7 cellular contexts compared by ENCODE assay signal in genomic region chr14:69484444-69485113, GRCh38. TPM values are rescaled to one million over a fixed set of nuclear protein-coding genes. Genes with fewer than 3 reads are reported as not detected.
DNase-seq lines count a peak whose midpoint lies in the region; ATAC-seq, FAIRE-seq and TF ChIP-seq lines count a peak whose summit lies in the region.

Gene PLEKHD1 (plus strand): TSS chr14:69484728. CDS start chr14:69484966, 238 bp downstream.

- H2AFZ ChIP-seq in IMR-90 (replicated peaks; ENCODE audit: low read length, poor library complexity) (peak within 1 kb of the TSS; percentile 65), K562 (ENCODE audit: low read depth, low read length) (no peak within 1 kb of the TSS)

- no peak within 1 kb of the TSS for H4K8ac ChIP-seq in IMR-90 (ENCODE audit: low read depth in 2 of 2, low read length in 2 of 2)

- TF ChIP-seq CTCF in IMR-90 (conservative IDR thresholded peaks at IDR 0.05; ENCODE audit: low read depth, low read length) (no peak), K562 (IDR thresholded peaks at IDR 0.05 in 2 of 3, conservative IDR thresholded peaks at IDR 0.05 in 1 of 3; ENCODE audit: insufficient read depth in 2 of 3, low read depth in 1 of 3, low read length in 3 of 3) (no peak)

- no peak within 1 kb of the TSS for H2BK120ac ChIP-seq in IMR-90 (ENCODE audit: low read depth, low read length)

- in situ Hi-C loops in IMR-90 (cut with MboI; ENCODE audit: low sequenced_read_pairs) (no loop called here), K562 (cut with MboI) (no loop called here)

- no peak within 1 kb of the TSS for H2BK5ac ChIP-seq in IMR-90 (ENCODE audit: low read depth, low read length, poor library complexity, severe bottlenecking)

- H3K36me3 ChIP-seq in IMR-90 (ENCODE audit: control insufficient read depth, insufficient read depth, low read length) (no peaks in the 10 kb centered on the region), K562 (ENCODE audit: control insufficient read depth, insufficient read depth, low read length) (no peaks in the 10 kb centered on the region), stomach smooth muscle (ENCODE audit: control insufficient read depth in 2 of 2, insufficient read depth in 2 of 2, low read length in 2 of 2) (no peaks in the 10 kb centered on the region)

- no peak within 1 kb of the TSS for H3K56ac ChIP-seq in IMR-90 (ENCODE audit: extremely low read depth, insufficient read depth, low read length)

- peaks cover 3% of the 10 kb centered on the region; the same call in 1 of the 2 replicates for H3K4me1 ChIP-seq in IMR-90 (ENCODE audit: control insufficient read depth, insufficient read depth, low read length)
- peaks cover 8 to 10% of the 10 kb centered on the region in 2 experiments; a peak in 4 of 5 replicates for H3K4me1 ChIP-seq in K562 (replicated peaks in 1 of 2; ENCODE audit: control insufficient read depth in 2 of 2, insufficient read depth in 2 of 2, low read length in 2 of 2)
- H3K4me1 ChIP-seq in stomach smooth muscle (ENCODE audit: control insufficient read depth, insufficient read depth, low read length): peaks cover 18% of the 10 kb centered on the region

- no peaks in the 10 kb centered on the region for H3K79me1 ChIP-seq in IMR-90 (ENCODE audit: low read depth in 1 of 2, low read length in 2 of 2)

- dilution Hi-C loops in IMR-90 (cut with HindIII; ENCODE audit: low sequenced_read_pairs, unreplicated experiment): no loop called here

- no peaks in the 10 kb centered on the region for H3K79me2 ChIP-seq in K562 (ENCODE audit: control insufficient read depth, insufficient read depth, low read length)

- intact Hi-C loops in IMR-90 (cut with micrococcal nuclease): no loop called here
- intact Hi-C loops in K562 (cut with micrococcal nuclease): no loop called here

- DNase-seq in IMR-90: no peak
- DNase-seq in K562 (ENCODE audit: extremely low read depth in 1 of 4, low spot score in 3 of 4): peak in 3 of 4 experiments; percentile 17 to 57 (median 55)
- DNase-seq in kidney tubule cell (ENCODE audit: low spot score): peak; percentile 44
- no peak for DNase-seq in NCI-H1694 treated with DMSO at 0.1 percent for 48 hours (lab: John Stamatoyannopoulos, UW)
- DNase-seq in GF-D8 (lab: John Stamatoyannopoulos, UW): no peak
- DNase-seq in ureter (ENCODE audit: low spot score): no peak

- POLR2A ChIA-PET in IMR-90 (lab: Charles Lee; ENCODE audit: unreplicated experiment) (no interaction called here), K562 (lab: Yijun Ruan, JAX) (no interaction called here)

- H2BK20ac ChIP-seq in IMR-90 (ENCODE audit: low read depth, low read length): no peak within 1 kb of the TSS

- H3K9ac ChIP-seq in IMR-90 (ENCODE audit: low read depth, low read length) (no peak within 1 kb of the TSS), K562 (ENCODE audit: insufficient read depth in 1 of 2, low read depth in 2 of 2, low read length in 2 of 2) (no peak within 1 kb of the TSS), stomach smooth muscle (ENCODE audit: low read length in 2 of 2) (no peak within 1 kb of the TSS)

- TF ChIP-seq POLR2A in IMR-90 (IDR thresholded peaks at IDR 0.05; ENCODE audit: low read depth, low read length) (no peak), K562 (conservative IDR thresholded peaks at IDR 0.05) (no peak)

- no peak within 1 kb of the TSS for H3K23ac ChIP-seq in IMR-90 (ENCODE audit: low read depth, low read length)

- H3K4me2 ChIP-seq in IMR-90 (ENCODE audit: low read depth, low read length): peak within 1 kb of the TSS; percentile 57; the same call in 1 of the 2 replicates
- no peak within 1 kb of the TSS for H3K4me2 ChIP-seq in K562 (ENCODE audit: insufficient read depth, low read length)

- FAIRE-seq in K562 (lab: Jason Lieb, UNC): no peak

- BruUV-seq in IMR-90 (replicated peaks; lab: Mats Ljungman, UMichigan) (no TSS peak), K562 (replicated peaks; lab: Mats Ljungman, UMichigan) (no TSS peak)

- no peak within 1 kb of the TSS for H3K27ac ChIP-seq in IMR-90 (ENCODE audit: insufficient read depth, low read length)
- no peak within 1 kb of the TSS for H3K27ac ChIP-seq in K562 (ENCODE audit: extremely low read depth, low read depth, low read length)
- H3K27ac ChIP-seq in stomach smooth muscle (ENCODE audit: low read length): no peak within 1 kb of the TSS

- TF ChIP-seq EP300 in K562 (IDR thresholded peaks at IDR 0.05; ENCODE audit: low read length): no peak

- no peak within 1 kb of the TSS for H4K91ac ChIP-seq in IMR-90 (ENCODE audit: insufficient read depth, low read depth, low read length)

- H3K27me3 ChIP-seq in IMR-90 (ENCODE audit: control insufficient read depth, insufficient read depth, low read length): peaks cover 86% of the 10 kb centered on the region
- peaks cover 0 to 14% of the 10 kb centered on the region in 2 experiments; a peak in 3 of 5 replicates for H3K27me3 ChIP-seq in K562 (ENCODE audit: control insufficient read depth in 2 of 2, insufficient read depth in 2 of 2, low read length in 2 of 2)
- H3K27me3 ChIP-seq in stomach smooth muscle (ENCODE audit: control insufficient read depth in 1 of 2, insufficient read depth in 2 of 2, low read length in 2 of 2): peaks cover 32 to 34% of the 10 kb centered on the region in 2 donors

- CTCF ChIA-PET in IMR-90 (lab: Yijun Ruan, JAX): no interaction called here
- CTCF ChIA-PET in K562 (lab: Yijun Ruan, JAX; ENCODE audit: low intra/inter-chr PET ratio): no interaction called here

- no peak within 1 kb of the TSS for H3K18ac ChIP-seq in IMR-90 (ENCODE audit: low read depth, low read length)

- 1% methylated on average over 18 of the region's 72 CpGs; no CpG with 5 or more reads in 1 of the 2 experiments for WGBS in IMR-90 (ENCODE audit: extremely low coverage in 2 of 2, insufficient read length in 1 of 2), 2 experiments
- 6% methylated on average over 13 of the region's 72 CpGs for WGBS in K562 (ENCODE audit: insufficient coverage, low coverage, missing lambda C conversion rate)

- H3K4me3 ChIP-seq in IMR-90 (ENCODE audit: insufficient read depth, low read depth, low read length) (no peak within 1 kb of the TSS), K562 (no peak within 1 kb of the TSS), stomach smooth muscle (ENCODE audit: low read length in 2 of 2) (peak within 1 kb of the TSS; percentile 57 to 64)

- TF ChIP-seq RAD21 in IMR-90 (IDR thresholded peaks at IDR 0.05; ENCODE audit: low read length) (no peak), K562 (CRISPR knock-in tag; conservative IDR thresholded peaks at IDR 0.05 in 1 of 2, IDR thresholded peaks at IDR 0.05 in 1 of 2) (no peak)

- H4K20me1 ChIP-seq in IMR-90 (ENCODE audit: insufficient read depth, low read length) (no peaks in the 10 kb centered on the region), K562 (replicated peaks; ENCODE audit: control insufficient read depth, insufficient read depth, low read length) (no peaks in the 10 kb centered on the region)

- no peak within 1 kb of the TSS for H3K14ac ChIP-seq in IMR-90 (replicated peaks; ENCODE audit: low read depth, low read length)

- no peak within 1 kb of the TSS for H2BK15ac ChIP-seq in IMR-90 (ENCODE audit: low read depth, low read length)

- ATAC-seq in IMR-90 (ENCODE audit: low read depth): peak; percentile 27; the same call in 1 of the 2 replicates
- ATAC-seq in K562: no peak

- H4K5ac ChIP-seq in IMR-90 (ENCODE audit: low read depth, low read length): no peak within 1 kb of the TSS

- H2AK5ac ChIP-seq in IMR-90 (ENCODE audit: low read depth, low read length): no peak within 1 kb of the TSS

- peak within 1 kb of the TSS; percentile 33 for H2AK9ac ChIP-seq in IMR-90 (replicated peaks; ENCODE audit: low read depth, low read length, poor library complexity)

- H3K4ac ChIP-seq in IMR-90 (ENCODE audit: low read depth, low read length): no peak within 1 kb of the TSS

- H3K9me1 ChIP-seq in IMR-90 (ENCODE audit: insufficient read depth, low read length) (no peaks in the 10 kb centered on the region), K562 (ENCODE audit: control insufficient read depth, insufficient read depth, low read length) (no peaks in the 10 kb centered on the region)

- peaks cover 2% of the 10 kb centered on the region; the same call in 1 of the 2 replicates for H3K9me3 ChIP-seq in IMR-90 (ENCODE audit: control insufficient read depth, insufficient read depth, low read length)
- no peaks in the 10 kb centered on the region for H3K9me3 ChIP-seq in K562 (replicated peaks; ENCODE audit: control insufficient read depth, insufficient read depth, low read depth, low read length)
- H3K9me3 ChIP-seq in stomach smooth muscle (ENCODE audit: control insufficient read depth in 2 of 2, low read length in 2 of 2): no peaks in the 10 kb centered on the region

TF ChIP-seq in IMR-90, 13 proteins besides CTCF, POLR2A, EP300 and RAD21 (continues in another document):
- TF ChIP-seq MAZ (IDR thresholded peaks at IDR 0.05; ENCODE audit: borderline replicate concordance, low read depth, low read length): no peak
- TF ChIP-seq RCOR1 (IDR thresholded peaks at IDR 0.05; ENCODE audit: insufficient replicate concordance, low read length): no peak

TF ChIP-seq in K562, 482 proteins besides CTCF, POLR2A, EP300 and RAD21 (continues in another document):
- TF ChIP-seq HLTF (IDR thresholded peaks at IDR 0.05) (no peak), SNIP1 (IDR thresholded peaks at IDR 0.05; ENCODE audit: low read depth) (no peak)

RNA-seq across cellular contexts. Expression of gene PLEKHD1, which starts in this region (rescaled TPM):
- total RNA-seq in IMR-90 (2012; rRNA removed) (under 0.01 TPM in 1 of 2 replicates, not detected in the other), K562 (2014; rRNA removed) (not detected in 2 replicates), K562 (2014; rRNA removed; fragmentation: Illumina TruSeq; extraction: Trizol) (not detected in 2 replicates), K562 (2015; rRNA removed; fragmentation: Illumina TruSeq; extraction: Trizol) (not detected in 2 replicates), K562 (2021) (not detected in 2 replicates), ureter (0.10 TPM)
- polyA plus RNA-seq in IMR-90 (2012; rRNA removed) (not detected in 2 replicates), K562 (2011; rRNA removed) (not detected in 2 replicates), K562 (2014; fragmentation: Illumina TruSeq; extraction: Trizol) (not detected in 2 replicates), K562 (2014; fragmentation: Nextera tagmentation; extraction: Ambion mirVana) (not detected), K562 (2014; rRNA removed) (not detected in 2 replicates)
- not detected in 2 replicates for polyA plus RNA-seq in IMR-90 (2012; cell fraction: cytosol; rRNA removed)
- 0.05 TPM in 2 replicates for polyA plus RNA-seq in IMR-90 (2012; cell fraction: nucleus; rRNA removed; ENCODE audit: low replicate concordance)
- total RNA-seq in K562 (2011; cell fraction: chromatin; rRNA removed; ENCODE audit: low replicate concordance): 0.07 TPM in 1 of 2 replicates, not detected in the other
- total RNA-seq in K562 (2011; cell fraction: nucleolus; rRNA removed): not detected in 2 replicates
- total RNA-seq in K562 (2011; cell fraction: nucleoplasm; rRNA removed): 0.07 TPM in 1 of 2 replicates, not detected in the other
- polyA plus RNA-seq in K562 (2011; cell fraction: cytosol; rRNA removed): 0.01 TPM in 1 of 2 replicates, not detected in the other
- 0.03 and 0.04 TPM in 2 replicates for polyA plus RNA-seq in K562 (2011; cell fraction: nucleus; rRNA removed)
- polyA plus RNA-seq in K562 (2012): 0.01 TPM in 1 of 2 replicates, not detected in the other
- polyA minus RNA-seq in K562 (2011; rRNA and poly(A)+ RNA removed): not detected in 2 replicates
- polyA minus RNA-seq in K562 (2011; cell fraction: cytosol; rRNA and poly(A)+ RNA removed): not detected in 2 replicates
- not detected in 2 replicates for polyA minus RNA-seq in K562 (2011; cell fraction: nucleus; rRNA and poly(A)+ RNA removed)

Comparison
In these comparisons a context has a peak if more than half of its experiments do, and no peak if none do; other contexts are left out.
1. Peak in ATAC-seq and H3K4me2 ChIP-seq in IMR-90; RNA of the gene not detected or under 1 TPM.
2. Peak in DNase-seq in K562; RNA of the gene not detected or under 1 TPM.
3. H3K4me3 ChIP-seq: peak in stomach smooth muscle (2 of 2); none in IMR-90 (single experiment) and K562 (single experiment).